1 cellular context compared by ENCODE assay signal in genomic region chr19:51473009-51473707, GRCh38.
TF ChIP-seq lines count a peak whose summit lies in the region.

No MANE protein-coding gene starts in this region.

TF ChIP-seq in K562, 482 proteins besides CTCF, POLR2A, EP300 and RAD21 (continued from another document and continues in another):
- peak in 1 of 2 experiments; percentile 88; a peak in 2 of 4 replicates for TF ChIP-seq RCOR1 (IDR thresholded peaks at IDR 0.05; ENCODE audit: borderline replicate concordance in 1 of 2, low read depth in 2 of 2, low read length in 2 of 2)
- no peak for TF ChIP-seq FOXJ3 (CRISPR knock-in tag; IDR thresholded peaks at IDR 0.05)
- no peak for TF ChIP-seq ETS2 (tag; IDR thresholded peaks at IDR 0.05; ENCODE audit: borderline replicate concordance, poor library complexity, severe bottlenecking)
- TF ChIP-seq SRSF1 (IDR thresholded peaks at IDR 0.05; ENCODE audit: low read depth, low read length), result no peak
- TF ChIP-seq NBN (IDR thresholded peaks at IDR 0.05; ENCODE audit: low read depth), result 0 out of 2 replicates have a peak, but pooled peaks have one; percentile 40
- TF ChIP-seq NFIX (CRISPR knock-in tag; IDR thresholded peaks at IDR 0.05; ENCODE audit: low read depth), result no peak
- peak; percentile 67 for TF ChIP-seq DMBX1 (CRISPR knock-in tag; IDR thresholded peaks at IDR 0.05; ENCODE audit: borderline replicate concordance)
- no peak for TF ChIP-seq MEF2D (tag; conservative IDR thresholded peaks at IDR 0.05; ENCODE audit: low read depth)
- TF ChIP-seq POLR2H (tag; IDR thresholded peaks at IDR 0.05; ENCODE audit: low read depth), result no peak
- no peak for TF ChIP-seq ZNF121 (CRISPR knock-in tag; conservative IDR thresholded peaks at IDR 0.05)
- TF ChIP-seq DEAF1 (CRISPR knock-in tag; IDR thresholded peaks at IDR 0.05), result peak; percentile 91
- TF ChIP-seq CBFB (CRISPR knock-in tag; IDR thresholded peaks at IDR 0.05), result no peak
- TF ChIP-seq ZZZ3 (IDR thresholded peaks at IDR 0.05), result no peak
- TF ChIP-seq CTCFL (IDR thresholded peaks at IDR 0.05; ENCODE audit: borderline replicate concordance, insufficient read depth, low read depth, low read length, poor library complexity, severe bottlenecking), result peak; percentile 34
- TF ChIP-seq GATA2 (CRISPR knock-in tag; IDR thresholded peaks at IDR 0.05), result peak; percentile 50; the same call in 1 of the 2 replicates
- no peak for TF ChIP-seq MECOM (CRISPR knock-in tag; IDR thresholded peaks at IDR 0.05)
- no peak for TF ChIP-seq ATF2 (CRISPR knock-in tag; IDR thresholded peaks at IDR 0.05)
- no peak for TF ChIP-seq ASH1L (IDR thresholded peaks at IDR 0.05; ENCODE audit: borderline replicate concordance, low read depth, partially characterized antibody)
- no peak for TF ChIP-seq SFPQ (IDR thresholded peaks at IDR 0.05; ENCODE audit: low read depth, low read length)
- no peak for TF ChIP-seq ZNF830 (CRISPR knock-in tag; IDR thresholded peaks at IDR 0.05)
- TF ChIP-seq ADNP (tag; IDR thresholded peaks at IDR 0.05), result 0 out of 2 replicates have a peak, but pooled peaks have one; percentile 22
- peak; percentile 47; the same call in 1 of the 2 replicates for TF ChIP-seq XRCC5 (IDR thresholded peaks at IDR 0.05; ENCODE audit: low read depth, low read length)
- TF ChIP-seq CREBBP (IDR thresholded peaks at IDR 0.05; ENCODE audit: low read depth, low read length), result no peak
- TF ChIP-seq NELFE (IDR thresholded peaks at IDR 0.05; ENCODE audit: insufficient read depth, insufficient read length), result no peak
- no peak for TF ChIP-seq ZC3H11A (IDR thresholded peaks at IDR 0.05; ENCODE audit: low read depth, low read length)
- no peak for TF ChIP-seq POLR2G (IDR thresholded peaks at IDR 0.05; ENCODE audit: low read depth, low read length)
- TF ChIP-seq ARID3A (IDR thresholded peaks at IDR 0.05; ENCODE audit: borderline replicate concordance, low read depth, low read length), result peak; percentile 36; the same call in 1 of the 2 replicates
- TF ChIP-seq AFF4 (CRISPR knock-in tag; IDR thresholded peaks at IDR 0.05), result no peak
- TF ChIP-seq ZNF232 (CRISPR knock-in tag; IDR thresholded peaks at IDR 0.05), result no peak
- TF ChIP-seq TEAD4 (IDR thresholded peaks at IDR 0.05; ENCODE audit: low read length), result 0 out of 2 replicates have a peak, but pooled peaks have one; percentile 19
- no peak for TF ChIP-seq TEAD4 (CRISPR knock-in tag; IDR thresholded peaks at IDR 0.05; ENCODE audit: borderline replicate concordance)
- TF ChIP-seq JUNB (CRISPR knock-in tag; conservative IDR thresholded peaks at IDR 0.05), result no peak
- TF ChIP-seq ZNF24 (IDR thresholded peaks at IDR 0.05), result no peak; the same call in 1 of the 2 replicates
- no peak for TF ChIP-seq MTF1 (CRISPR knock-in tag; IDR thresholded peaks at IDR 0.05; ENCODE audit: borderline replicate concordance)
- TF ChIP-seq ZNF175 (CRISPR knock-in tag; IDR thresholded peaks at IDR 0.05; ENCODE audit: low read depth), result no peak
- TF ChIP-seq SOX6 (IDR thresholded peaks at IDR 0.05), result 0 out of 2 replicates have a peak, but pooled peaks have one; percentile 30
- TF ChIP-seq ATF7 (IDR thresholded peaks at IDR 0.05), result 0 out of 2 replicates have a peak, but pooled peaks have one; percentile 21
- no peak for TF ChIP-seq ZNF384 (IDR thresholded peaks at IDR 0.05; ENCODE audit: low read depth, low read length)
- TF ChIP-seq SRSF7 (optimal IDR thresholded peaks at IDR 0.05; ENCODE audit: low read depth, low read length), result no peak
- TF ChIP-seq ZFP36 (IDR thresholded peaks at IDR 0.05; ENCODE audit: low read depth, low read length, partially characterized antibody), result peak; percentile 27
- TF ChIP-seq SIN3A (IDR thresholded peaks at IDR 0.05; ENCODE audit: borderline replicate concordance in 2 of 2, control insufficient read depth in 1 of 2, low read depth in 2 of 2, low read length in 2 of 2), result no peak
- TF ChIP-seq TEAD1 (CRISPR knock-in tag; IDR thresholded peaks at IDR 0.05), result no peak
- TF ChIP-seq NRF1 (conservative IDR thresholded peaks at IDR 0.05 in 1 of 2, IDR thresholded peaks at IDR 0.05 in 1 of 2), result no peak
- no peak for TF ChIP-seq KLF13 (tag; IDR thresholded peaks at IDR 0.05; ENCODE audit: borderline replicate concordance, low read depth)
- TF ChIP-seq MNT (conservative IDR thresholded peaks at IDR 0.05), result peak in 1 of 2 experiments; percentile 36; a peak in 2 of 4 replicates
- TF ChIP-seq CREB5 (CRISPR knock-in tag; IDR thresholded peaks at IDR 0.05), result no peak
- no peak for TF ChIP-seq GTF2E2 (tag; IDR thresholded peaks at IDR 0.05)
- TF ChIP-seq GABPB1 (CRISPR knock-in tag; IDR thresholded peaks at IDR 0.05), result no peak
- 0 out of 2 replicates have a peak, but pooled peaks have one; percentile 9 for TF ChIP-seq VEZF1 (CRISPR knock-in tag; IDR thresholded peaks at IDR 0.05)
- no peak for TF ChIP-seq CEBPB (tag; IDR thresholded peaks at IDR 0.05)
- no peak for TF ChIP-seq HNRNPH1 (optimal IDR thresholded peaks at IDR 0.05; ENCODE audit: low read depth, low read length)
- no peak for TF ChIP-seq DNMT1 (IDR thresholded peaks at IDR 0.05)
- 0 out of 2 replicates have a peak, but pooled peaks have one; percentile 36 for TF ChIP-seq HDAC2 (IDR thresholded peaks at IDR 0.05)
